Comparison of ENCODE assay signal across 14 cellular contexts in genomic region chr1:105632342-105633196, GRCh38.
DNase-seq lines count a peak whose midpoint lies in the region; ATAC-seq and TF ChIP-seq lines count a peak whose summit lies in the region.
"Had no signal": no experiment of that assay in that cellular context is flagged by ENCODE, and none has a peak within 500 bp of the region (broad histone marks: within the 10 kb centered on the region; RNA-seq: fewer than 3 reads in every experiment).

No MANE protein-coding gene starts in this region.

- in situ Hi-C loops in transverse colon (cut with MboI; ENCODE audit: low pct_ligation_motif_present in 1 of 4, low pct_unique_long_range_greater_than_20kb in 1 of 4, low sequenced_read_pairs in 3 of 4), result no loop called here

- WGBS in mesendoderm (ENCODE audit: extremely low coverage, insufficient coverage, low lambda C conversion rate), result 100% methylated on average over 2 of the region's 14 CpGs
- 28 to 46% methylated on average over 6 to 14 of the region's 14 CpGs for WGBS in transverse colon (ENCODE audit: low coverage in 1 of 2), 2 donors

- no peak overlapping the region for H4K5ac ChIP-seq in mesendoderm (ENCODE audit: low read length)

- H3K56ac ChIP-seq in mesendoderm (ENCODE audit: low read length), result no peak overlapping the region

- no peak overlapping the region for H4K8ac ChIP-seq in mesendoderm (ENCODE audit: low read depth, low read length)

- H3K4ac ChIP-seq in mesendoderm (ENCODE audit: low read depth, low read length), result no peak overlapping the region

- H3K9ac ChIP-seq in colonic mucosa (ENCODE audit: low read depth in 2 of 2, low read length in 2 of 2), result peak overlapping the region in 1 of 2 donors; percentile 44
- no peak overlapping the region for H3K9ac ChIP-seq in mesendoderm (ENCODE audit: low read length)

- H2AK5ac ChIP-seq in mesendoderm (ENCODE audit: low read length), result no peak overlapping the region

- TF ChIP-seq POLR2A in transverse colon (IDR thresholded peaks at IDR 0.05), result no peak

- H3K4me3 ChIP-seq in colonic mucosa (peak overlapping the region; percentile 17), mesendoderm (ENCODE audit: low read length) (no peak overlapping the region), transverse colon (peak overlapping the region in 2 of 4 donors; percentile 3 to 26)
- H3K4me3 ChIP-seq: left ventricle myocardium inferior, skin epidermis had no signal

- TF ChIP-seq CTCF in colonic mucosa (IDR thresholded peaks at IDR 0.05) (no peak), transverse colon (IDR thresholded peaks at IDR 0.05) (no peak)

- no peaks in the 10 kb centered on the region for H3K79me2 ChIP-seq in mesendoderm (ENCODE audit: control insufficient read depth, insufficient read depth, low read length)

- H2BK120ac ChIP-seq in mesendoderm (ENCODE audit: low read depth, low read length), result no peak overlapping the region

- no peak overlapping the region for H3K23ac ChIP-seq in mesendoderm (ENCODE audit: low read length)

- H2BK15ac ChIP-seq in mesendoderm (replicated peaks; ENCODE audit: low read depth), result no peak overlapping the region

- intact Hi-C loops in colonic mucosa (cut with DNase I) (no loop called here), transverse colon (cut with DNase I; ENCODE audit: low total_unique reads) (no loop called here)

- TF ChIP-seq EP300 in transverse colon (IDR thresholded peaks at IDR 0.05; ENCODE audit: low read depth), result no peak

- no peak overlapping the region for H3K4me2 ChIP-seq in mesendoderm (ENCODE audit: low read length)

- H3K27ac ChIP-seq in colonic mucosa (peak overlapping the region; percentile 66), mesendoderm (ENCODE audit: low read depth, low read length) (no peak overlapping the region), transverse colon (peak overlapping the region in 3 of 4 donors; percentile 35 to 71 (median 61))
- H3K27ac ChIP-seq: left ventricle myocardium inferior, skin epidermis, VCaP had no signal

- ATAC-seq in HG02798 (IDR thresholded peaks at IDR 0.05; ENCODE audit: poor library complexity, unreplicated experiment), result no peak

- H2BK5ac ChIP-seq in mesendoderm (ENCODE audit: low read length), result no peak overlapping the region

- peaks cover 6% of the 10 kb centered on the region for H3K4me1 ChIP-seq in colonic mucosa
- no peaks in the 10 kb centered on the region for H3K4me1 ChIP-seq in mesendoderm (ENCODE audit: control insufficient read depth, low read depth, low read length)
- H3K4me1 ChIP-seq in transverse colon, result peaks cover 0 to 16% (median 1%) of the 10 kb centered on the region in 4 donors
- H3K4me1 ChIP-seq: left ventricle myocardium inferior had no signal

- H3K36me3 ChIP-seq in colonic mucosa (no peaks in the 10 kb centered on the region), mesendoderm (ENCODE audit: control insufficient read depth, insufficient read depth, low read length) (no peaks in the 10 kb centered on the region), transverse colon (no peaks in the 10 kb centered on the region)
- H3K36me3 ChIP-seq: left ventricle myocardium inferior had no signal

- DNase-seq in LoVo (ENCODE audit: low spot score) (peak; percentile 9), colonic mucosa (peak; percentile 53), mesendoderm (peak; percentile 10), transverse colon (peak; percentile 17), hippocampal formation (lab: John Stamatoyannopoulos, UW) (no peak), T-helper 2 cell (no peak)
- DNase-seq: Calu3; left ventricle myocardium inferior; NCI-H1930; NCI-H446; stimulated activated CD8-positive, alpha-beta memory T cell treated with anti-CD3 and anti-CD28 coated beads, Interleukin-4, amount 100 ng/mL, for 48 hours had no signal

- H3K9me3 ChIP-seq in colonic mucosa, result no peaks in the 10 kb centered on the region
- H3K9me3 ChIP-seq in transverse colon, result no peaks in the 10 kb centered on the region

- H3K27me3 ChIP-seq in colonic mucosa, result no peaks in the 10 kb centered on the region
- no peaks in the 10 kb centered on the region for H3K27me3 ChIP-seq in mesendoderm (ENCODE audit: insufficient read depth, low read length, poor library complexity)
- no peaks in the 10 kb centered on the region for H3K27me3 ChIP-seq in transverse colon

- H3K18ac ChIP-seq in mesendoderm (ENCODE audit: low read length), result no peak overlapping the region

- H3K79me1 ChIP-seq in mesendoderm (ENCODE audit: low read length), result no peaks in the 10 kb centered on the region

Comparison
In these comparisons a context has a peak if more than half of its experiments do, and no peak if none do; other contexts are left out.
1. DNase-seq: peak in LoVo (single experiment), colonic mucosa (single experiment), mesendoderm (single experiment) and transverse colon (single experiment); none in hippocampal formation (0 of 2) and T-helper 2 cell (0 of 5).